In genomic region chr4:75727073-75727472, GRCh38 we compare ENCODE assay signal across 2 cellular contexts.
TF ChIP-seq lines count a peak whose summit lies in the region.

No MANE protein-coding gene starts in this region.

TF ChIP-seq in HepG2, 621 proteins besides CTCF, POLR2A, EP300 and RAD21:
- TF ChIP-seq TERF1 (CRISPR knock-in tag; IDR thresholded peaks at IDR 0.05) = no peak
TF ChIP-seq in HepG2: peak in this region for 0.

TF ChIP-seq in GM12878, 131 proteins besides CTCF, POLR2A, EP300 and RAD21:
- TF ChIP-seq IKZF1 (conservative IDR thresholded peaks at IDR 0.05) (no peak), PRDM15 (CRISPR knock-in tag; IDR thresholded peaks at IDR 0.05) (no peak), HCFC1 (IDR thresholded peaks at IDR 0.05; ENCODE audit: low read length) (no peak), E2F4 (IDR thresholded peaks at IDR 0.05; ENCODE audit: low read depth, low read length) (no peak), BACH1 (IDR thresholded peaks at IDR 0.05; ENCODE audit: borderline replicate concordance) (no peak), BCL3 (IDR thresholded peaks at IDR 0.05; ENCODE audit: borderline replicate concordance, insufficient read depth, low read depth, low read length, poor library complexity, severe bottlenecking) (no peak), PAX5 (IDR thresholded peaks at IDR 0.05; ENCODE audit: borderline replicate concordance, low read depth, low read length) (no peak), SUZ12 (IDR thresholded peaks at IDR 0.05; ENCODE audit: unreplicated experiment) (no peak), KAT2A (conservative IDR thresholded peaks at IDR 0.05; ENCODE audit: control insufficient read depth, low read depth, low read length) (no peak), CHD2 (IDR thresholded peaks at IDR 0.05; ENCODE audit: borderline replicate concordance, low read depth, low read length) (no peak), MEF2A (IDR thresholded peaks at IDR 0.05; ENCODE audit: insufficient read depth, low read depth, low read length) (no peak), MLLT1 (IDR thresholded peaks at IDR 0.05) (no peak), NR2C1 (IDR thresholded peaks at IDR 0.05) (no peak), MYC (IDR thresholded peaks at IDR 0.05; ENCODE audit: insufficient read depth, insufficient read length, insufficient replicate concordance, low read length, severe bottlenecking) (no peak), TCF3 (IDR thresholded peaks at IDR 0.05; ENCODE audit: borderline replicate concordance, insufficient read depth, low read depth, low read length) (no peak)
- TF ChIP-seq, protein P1, sequence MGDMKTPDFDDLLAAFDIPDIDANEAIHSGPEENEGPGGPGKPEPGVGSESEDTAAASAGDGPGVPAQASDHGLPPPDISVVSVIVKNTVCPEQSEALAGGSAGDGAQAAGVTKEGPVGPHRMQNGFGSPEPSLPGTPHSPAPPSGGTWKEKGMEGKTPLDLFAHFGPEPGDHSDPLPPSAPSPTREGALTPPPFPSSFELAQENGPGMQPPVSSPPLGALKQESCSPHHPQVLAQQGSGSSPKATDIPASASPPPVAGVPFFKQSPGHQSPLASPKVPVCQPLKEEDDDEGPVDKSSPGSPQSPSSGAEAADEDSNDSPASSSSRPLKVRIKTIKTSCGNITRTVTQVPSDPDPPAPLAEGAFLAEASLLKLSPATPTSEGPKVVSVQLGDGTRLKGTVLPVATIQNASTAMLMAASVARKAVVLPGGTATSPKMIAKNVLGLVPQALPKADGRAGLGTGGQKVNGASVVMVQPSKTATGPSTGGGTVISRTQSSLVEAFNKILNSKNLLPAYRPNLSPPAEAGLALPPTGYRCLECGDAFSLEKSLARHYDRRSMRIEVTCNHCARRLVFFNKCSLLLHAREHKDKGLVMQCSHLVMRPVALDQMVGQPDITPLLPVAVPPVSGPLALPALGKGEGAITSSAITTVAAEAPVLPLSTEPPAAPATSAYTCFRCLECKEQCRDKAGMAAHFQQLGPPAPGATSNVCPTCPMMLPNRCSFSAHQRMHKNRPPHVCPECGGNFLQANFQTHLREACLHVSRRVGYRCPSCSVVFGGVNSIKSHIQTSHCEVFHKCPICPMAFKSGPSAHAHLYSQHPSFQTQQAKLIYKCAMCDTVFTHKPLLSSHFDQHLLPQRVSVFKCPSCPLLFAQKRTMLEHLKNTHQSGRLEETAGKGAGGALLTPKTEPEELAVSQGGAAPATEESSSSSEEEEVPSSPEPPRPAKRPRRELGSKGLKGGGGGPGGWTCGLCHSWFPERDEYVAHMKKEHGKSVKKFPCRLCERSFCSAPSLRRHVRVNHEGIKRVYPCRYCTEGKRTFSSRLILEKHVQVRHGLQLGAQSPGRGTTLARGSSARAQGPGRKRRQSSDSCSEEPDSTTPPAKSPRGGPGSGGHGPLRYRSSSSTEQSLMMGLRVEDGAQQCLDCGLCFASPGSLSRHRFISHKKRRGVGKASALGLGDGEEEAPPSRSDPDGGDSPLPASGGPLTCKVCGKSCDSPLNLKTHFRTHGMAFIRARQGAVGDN (IDR thresholded peaks at IDR 0.05) = no peak
- TF ChIP-seq, protein P2, sequence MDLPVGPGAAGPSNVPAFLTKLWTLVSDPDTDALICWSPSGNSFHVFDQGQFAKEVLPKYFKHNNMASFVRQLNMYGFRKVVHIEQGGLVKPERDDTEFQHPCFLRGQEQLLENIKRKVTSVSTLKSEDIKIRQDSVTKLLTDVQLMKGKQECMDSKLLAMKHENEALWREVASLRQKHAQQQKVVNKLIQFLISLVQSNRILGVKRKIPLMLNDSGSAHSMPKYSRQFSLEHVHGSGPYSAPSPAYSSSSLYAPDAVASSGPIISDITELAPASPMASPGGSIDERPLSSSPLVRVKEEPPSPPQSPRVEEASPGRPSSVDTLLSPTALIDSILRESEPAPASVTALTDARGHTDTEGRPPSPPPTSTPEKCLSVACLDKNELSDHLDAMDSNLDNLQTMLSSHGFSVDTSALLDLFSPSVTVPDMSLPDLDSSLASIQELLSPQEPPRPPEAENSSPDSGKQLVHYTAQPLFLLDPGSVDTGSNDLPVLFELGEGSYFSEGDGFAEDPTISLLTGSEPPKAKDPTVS (IDR thresholded peaks at IDR 0.05; ENCODE audit: low read depth, low read length) = no peak
